ENCODE assay signal across 1 cellular context in genomic region chr9:98539954-98540353, GRCh38.
TF ChIP-seq lines count a peak whose summit lies in the region.

No MANE protein-coding gene starts in this region.

TF ChIP-seq in GM23338, 12 proteins besides CTCF, POLR2A, EP300 and RAD21 (continued from another document):
- TF ChIP-seq, protein P1, sequence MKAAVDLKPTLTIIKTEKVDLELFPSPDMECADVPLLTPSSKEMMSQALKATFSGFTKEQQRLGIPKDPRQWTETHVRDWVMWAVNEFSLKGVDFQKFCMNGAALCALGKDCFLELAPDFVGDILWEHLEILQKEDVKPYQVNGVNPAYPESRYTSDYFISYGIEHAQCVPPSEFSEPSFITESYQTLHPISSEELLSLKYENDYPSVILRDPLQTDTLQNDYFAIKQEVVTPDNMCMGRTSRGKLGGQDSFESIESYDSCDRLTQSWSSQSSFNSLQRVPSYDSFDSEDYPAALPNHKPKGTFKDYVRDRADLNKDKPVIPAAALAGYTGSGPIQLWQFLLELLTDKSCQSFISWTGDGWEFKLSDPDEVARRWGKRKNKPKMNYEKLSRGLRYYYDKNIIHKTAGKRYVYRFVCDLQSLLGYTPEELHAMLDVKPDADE (IDR thresholded peaks at IDR 0.05), result no peak
- TF ChIP-seq ZNF462 (CRISPR knock-in tag; IDR thresholded peaks at IDR 0.05), result no peak
- TF ChIP-seq EZH2 (IDR thresholded peaks at IDR 0.05; ENCODE audit: low read depth, unreplicated experiment), result no peak
- TF ChIP-seq ZNF331 (CRISPR knock-in tag; IDR thresholded peaks at IDR 0.05; ENCODE audit: low read depth), result no peak
